1 cellular context compared by ENCODE assay signal in genomic region chr20:42959996-42960395, GRCh38.
TF ChIP-seq lines count a peak whose summit lies in the region.

No MANE protein-coding gene starts in this region.

TF ChIP-seq in HepG2, 621 proteins besides CTCF, POLR2A, EP300 and RAD21:
- TF ChIP-seq MAFK (conservative IDR thresholded peaks at IDR 0.05 in 1 of 2, IDR thresholded peaks at IDR 0.05 in 1 of 2; ENCODE audit: low read length in 2 of 2) (peak; percentile 86 to 95), NFRKB (IDR thresholded peaks at IDR 0.05) (no peak), MAFF (IDR thresholded peaks at IDR 0.05; ENCODE audit: low read depth, low read length) (peak; percentile 90)
